In genomic region chr1:1847061-1847460, GRCh38 we compare ENCODE assay signal across 9 cellular contexts. TPM values are rescaled to one million over a fixed set of nuclear protein-coding genes. Genes with fewer than 3 reads are reported as not detected.
DNase-seq lines count a peak whose midpoint lies in the region; ATAC-seq and TF ChIP-seq lines count a peak whose summit lies in the region.
"Had no signal": no experiment of that assay in that cellular context is flagged by ENCODE, and none has a peak within 500 bp of the region (broad histone marks: within the 10 kb centered on the region; RNA-seq: fewer than 3 reads in every experiment).

No MANE protein-coding gene starts in this region.

- peak overlapping the region; percentile 49 for H3K27ac Mint-ChIP-seq in activated CD4-positive, alpha-beta T cell treated with anti-CD3 and anti-CD28 coated beads, Interleukin-2, amount 10 ng/mL, durations not matched to agents 24 days and 14 days

- H3K36me3 ChIP-seq in colonic mucosa (no peaks in the 10 kb centered on the region), thoracic aorta (no peaks in the 10 kb centered on the region), MM.1S (replicated peaks; ENCODE audit: insufficient read depth, low read length) (no peaks in the 10 kb centered on the region)

- H2AFZ ChIP-seq in MM.1S (ENCODE audit: low read length), result no peak overlapping the region

- no peak for DNase-seq in activated CD4-positive, alpha-beta T cell treated with anti-CD3 and anti-CD28 coated beads, Interleukin-2, amount 10 ng/mL, durations not matched to agents 24 days and 14 days
- no peak for DNase-seq in activated CD4-positive, alpha-beta T cell treated with anti-CD3 and anti-CD28 coated beads for 4 hours
- DNase-seq in colonic mucosa (peak; percentile 44), midbrain (lab: John Stamatoyannopoulos, UW) (peak; percentile 50), thoracic aorta (ENCODE audit: low spot score) (no peak), SKM-1 (lab: John Stamatoyannopoulos, UW; ENCODE audit: unreplicated experiment) (no peak), MM.1S (no peak)
- DNase-seq: NCI-H1417 treated with DMSO at 0.1 percent for 48 hours had no signal

- peaks cover 5% of the 10 kb centered on the region; the same call in 1 of the 2 replicates for H4K20me1 ChIP-seq in MM.1S (ENCODE audit: insufficient read depth, low read length)

- H3K27ac ChIP-seq in colonic mucosa, result peak overlapping the region; percentile 17
- H3K27ac ChIP-seq in thoracic aorta, result peak overlapping the region; percentile 30 to 63
- no peak overlapping the region for H3K27ac ChIP-seq in MM.1S (ENCODE audit: low read length)

- no peak for TF ChIP-seq CTCF in colonic mucosa (IDR thresholded peaks at IDR 0.05)
- TF ChIP-seq CTCF in thoracic aorta (IDR thresholded peaks at IDR 0.05), result no peak
- no peak for TF ChIP-seq CTCF in MM.1S (IDR thresholded peaks at IDR 0.05; ENCODE audit: low read length)

- H3K4me3 Mint-ChIP-seq in activated CD4-positive, alpha-beta T cell treated with anti-CD3 and anti-CD28 coated beads, Interleukin-2, amount 10 ng/mL, durations not matched to agents 24 days and 14 days, result no peak overlapping the region

- H3K9ac ChIP-seq in colonic mucosa (ENCODE audit: low read depth in 2 of 2, low read length in 2 of 2), result peak overlapping the region in 1 of 2 donors; percentile 54
- H3K9ac ChIP-seq in MM.1S (ENCODE audit: low read length), result no peak overlapping the region

- H3K9me2 ChIP-seq in MM.1S (replicated peaks; ENCODE audit: insufficient read depth, low read length), result no peaks in the 10 kb centered on the region

- peaks cover 14% of the 10 kb centered on the region for H3K36me3 Mint-ChIP-seq in activated CD4-positive, alpha-beta T cell treated with anti-CD3 and anti-CD28 coated beads, Interleukin-2, amount 10 ng/mL, durations not matched to agents 24 days and 14 days (ENCODE audit: low read depth)

- H3K27me3 Mint-ChIP-seq in activated CD4-positive, alpha-beta T cell treated with anti-CD3 and anti-CD28 coated beads, Interleukin-2, amount 10 ng/mL, durations not matched to agents 24 days and 14 days, result no peaks in the 10 kb centered on the region

- no peaks in the 10 kb centered on the region for H3K9me3 Mint-ChIP-seq in activated CD4-positive, alpha-beta T cell treated with anti-CD3 and anti-CD28 coated beads, Interleukin-2, amount 10 ng/mL, durations not matched to agents 24 days and 14 days

- intact Hi-C loops in activated CD4-positive, alpha-beta T cell treated with anti-CD3 and anti-CD28 coated beads, Interleukin-2, amount 10 ng/mL, durations not matched to agents 24 days and 14 days (cut with micrococcal nuclease), result no loop called here
- intact Hi-C loops in colonic mucosa (cut with DNase I), result no loop called here

- H3K27me3 ChIP-seq in colonic mucosa (no peaks in the 10 kb centered on the region), thoracic aorta (replicated peaks; ENCODE audit: insufficient read depth) (no peaks in the 10 kb centered on the region), MM.1S (replicated peaks; ENCODE audit: insufficient read depth, low read length) (no peaks in the 10 kb centered on the region)

- no peaks in the 10 kb centered on the region for H3K9me3 ChIP-seq in colonic mucosa
- no peaks in the 10 kb centered on the region for H3K9me3 ChIP-seq in thoracic aorta
- H3K9me3 ChIP-seq in MM.1S (replicated peaks; ENCODE audit: insufficient read depth, low read length), result no peaks in the 10 kb centered on the region

- peaks cover 11% of the 10 kb centered on the region for H3K4me1 Mint-ChIP-seq in activated CD4-positive, alpha-beta T cell treated with anti-CD3 and anti-CD28 coated beads, Interleukin-2, amount 10 ng/mL, durations not matched to agents 24 days and 14 days

- ATAC-seq in thoracic aorta (ENCODE audit: insufficient number of reproducible peaks, low FRiP score, low read depth), result no peak
- no peak for ATAC-seq in GM19467 (IDR thresholded peaks at IDR 0.05; ENCODE audit: unreplicated experiment)

- H3K4me2 ChIP-seq in MM.1S (ENCODE audit: low read depth, low read length), result no peak overlapping the region

- H3K4me1 ChIP-seq in colonic mucosa (peaks cover 25% of the 10 kb centered on the region), thoracic aorta (ENCODE audit: control insufficient read depth in 1 of 2, low read depth in 2 of 2) (peaks cover 26 to 34% of the 10 kb centered on the region in 2 donors), MM.1S (ENCODE audit: low read length) (peaks cover 13% of the 10 kb centered on the region)

- H3K4me3 ChIP-seq in colonic mucosa (no peak overlapping the region), thoracic aorta (no peak overlapping the region), MM.1S (ENCODE audit: low read length) (no peak overlapping the region)

- H3K79me2 ChIP-seq in MM.1S (ENCODE audit: low read length), result peaks cover 82% of the 10 kb centered on the region

- H3F3A ChIP-seq in MM.1S (ENCODE audit: insufficient read depth, low read length), result peaks cover 22% of the 10 kb centered on the region

RNA-seq across cellular contexts. Expression of gene GNB1, which starts 43.8 kb away (rescaled TPM):
- 403 and 422 TPM in 2 replicates for total RNA-seq in activated CD4-positive, alpha-beta T cell treated with anti-CD3 and anti-CD28 coated beads, Interleukin-2, amount 10 ng/mL, durations not matched to agents 24 days and 14 days
- total RNA-seq in colonic mucosa (100 to 1,000 TPM; 281 to 367 TPM), thoracic aorta (100 to 1,000 TPM; 169 to 200 TPM)

Comparison
In these comparisons a context has a peak if more than half of its experiments do, and no peak if none do; other contexts are left out.
1. DNase-seq: peak in colonic mucosa (single experiment) and midbrain (single experiment); none in activated CD4-positive, alpha-beta T cell treated with anti-CD3 and anti-CD28 coated beads, Interleukin-2, amount 10 ng/mL, durations not matched to agents 24 days and 14 days (single experiment), activated CD4-positive, alpha-beta T cell treated with anti-CD3 and anti-CD28 coated beads for 4 hours (0 of 2), thoracic aorta (single experiment), SKM-1 (single experiment) and MM.1S (single experiment).